In genomic region chr15:74988007-74988800, GRCh38 we compare ENCODE assay signal across 1 cellular context.
TF ChIP-seq lines count a peak whose summit lies in the region.

No MANE protein-coding gene starts in this region.

TF ChIP-seq in HepG2, 621 proteins besides CTCF, POLR2A, EP300 and RAD21 (continued from another document):
- TF ChIP-seq WIZ (CRISPR knock-in tag; IDR thresholded peaks at IDR 0.05) (peak; percentile 31; the same call in 1 of the 2 replicates), HMG20A (CRISPR knock-in tag; IDR thresholded peaks at IDR 0.05; ENCODE audit: borderline replicate concordance) (no peak), ZNF331 (CRISPR knock-in tag; IDR thresholded peaks at IDR 0.05) (0 out of 2 replicates have a peak, but pooled peaks have one; percentile 15), TRIM24 (CRISPR knock-in tag; IDR thresholded peaks at IDR 0.05) (no peak), ELF3 (CRISPR knock-in tag; IDR thresholded peaks at IDR 0.05) (0 out of 2 replicates have a peak, but pooled peaks have one; percentile 13), MAZ (IDR thresholded peaks at IDR 0.05; ENCODE audit: borderline replicate concordance, low read depth, low read length) (peak; percentile 81), MAZ (CRISPR knock-in tag; IDR thresholded peaks at IDR 0.05; ENCODE audit: low read depth) (no peak), FOXA1 (IDR thresholded peaks at IDR 0.05) (no peak), FOXA1 (CRISPR knock-in tag; IDR thresholded peaks at IDR 0.05) (0 out of 2 replicates have a peak, but pooled peaks have one; percentile 24), ETV5 (CRISPR knock-in tag; IDR thresholded peaks at IDR 0.05; ENCODE audit: borderline replicate concordance) (peak; percentile 24; the same call in 1 of the 2 replicates), ZNF33B (CRISPR knock-in tag; IDR thresholded peaks at IDR 0.05) (no peak), STAG1 (CRISPR knock-in tag; IDR thresholded peaks at IDR 0.05) (peak; percentile 85), ZNF12 (CRISPR knock-in tag; IDR thresholded peaks at IDR 0.05) (peak; percentile 46; the same call in 1 of the 2 replicates), SALL1 (CRISPR knock-in tag; IDR thresholded peaks at IDR 0.05) (peak; percentile 69), ZNF543 (CRISPR knock-in tag; IDR thresholded peaks at IDR 0.05) (no peak), ZNF703 (CRISPR knock-in tag; IDR thresholded peaks at IDR 0.05; ENCODE audit: borderline replicate concordance) (no peak)
- TF ChIP-seq, protein P1, sequence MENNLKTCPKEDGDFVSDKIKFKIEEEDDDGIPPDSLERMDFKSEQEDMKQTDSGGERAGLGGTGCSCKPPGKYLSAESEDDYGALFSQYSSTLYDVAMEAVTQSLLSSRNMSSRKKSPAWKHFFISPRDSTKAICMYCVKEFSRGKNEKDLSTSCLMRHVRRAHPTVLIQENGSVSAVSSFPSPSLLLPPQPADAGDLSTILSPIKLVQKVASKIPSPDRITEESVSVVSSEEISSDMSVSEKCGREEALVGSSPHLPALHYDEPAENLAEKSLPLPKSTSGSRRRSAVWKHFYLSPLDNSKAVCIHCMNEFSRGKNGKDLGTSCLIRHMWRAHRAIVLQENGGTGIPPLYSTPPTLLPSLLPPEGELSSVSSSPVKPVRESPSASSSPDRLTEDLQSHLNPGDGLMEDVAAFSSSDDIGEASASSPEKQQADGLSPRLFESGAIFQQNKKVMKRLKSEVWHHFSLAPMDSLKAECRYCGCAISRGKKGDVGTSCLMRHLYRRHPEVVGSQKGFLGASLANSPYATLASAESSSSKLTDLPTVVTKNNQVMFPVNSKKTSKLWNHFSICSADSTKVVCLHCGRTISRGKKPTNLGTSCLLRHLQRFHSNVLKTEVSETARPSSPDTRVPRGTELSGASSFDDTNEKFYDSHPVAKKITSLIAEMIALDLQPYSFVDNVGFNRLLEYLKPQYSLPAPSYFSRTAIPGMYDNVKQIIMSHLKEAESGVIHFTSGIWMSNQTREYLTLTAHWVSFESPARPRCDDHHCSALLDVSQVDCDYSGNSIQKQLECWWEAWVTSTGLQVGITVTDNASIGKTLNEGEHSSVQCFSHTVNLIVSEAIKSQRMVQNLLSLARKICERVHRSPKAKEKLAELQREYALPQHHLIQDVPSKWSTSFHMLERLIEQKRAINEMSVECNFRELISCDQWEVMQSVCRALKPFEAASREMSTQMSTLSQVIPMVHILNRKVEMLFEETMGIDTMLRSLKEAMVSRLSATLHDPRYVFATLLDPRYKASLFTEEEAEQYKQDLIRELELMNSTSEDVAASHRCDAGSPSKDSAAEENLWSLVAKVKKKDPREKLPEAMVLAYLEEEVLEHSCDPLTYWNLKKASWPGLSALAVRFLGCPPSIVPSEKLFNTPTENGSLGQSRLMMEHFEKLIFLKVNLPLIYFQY (CRISPR knock-in tag; IDR thresholded peaks at IDR 0.05; ENCODE audit: borderline replicate concordance) = 0 out of 2 replicates have a peak, but pooled peaks have one; percentile 39
